In genomic region chrX:74238771-74239170, GRCh38 we compare ENCODE assay signal across 29 cellular contexts.
"Had no signal": no experiment of that assay in that cellular context is flagged by ENCODE, and none has a peak within 500 bp of the region (broad histone marks: within the 10 kb centered on the region; RNA-seq: fewer than 3 reads in every experiment).

No MANE protein-coding gene starts in this region.

- H3K4me3 Mint-ChIP-seq: stimulated activated effector memory CD8-positive, alpha-beta T cell treated with anti-CD3 and anti-CD28 coated beads, Interleukin-12 subunit alpha, Interleukin-12 subunit beta, amount 100 ng/mL, for 72 hours; stimulated activated memory B cell treated with anti-CD40 and anti-IgM and Interleukin-4, amounts not matched to agents 10 μg/mL and 1 μg/mL and 100 μg/mL, for 72 hours; stimulated activated naive B cell treated with anti-CD40 and anti-IgM and Interleukin-4, amounts not matched to agents 10 μg/mL and 1 μg/mL and 100 μg/mL, for 72 hours; stimulated activated naive CD8-positive, alpha-beta T cell treated with anti-CD3 and anti-CD28 coated beads, Interleukin-15, amount 100 ng/mL, for 72 hours; stimulated activated naive CD8-positive, alpha-beta T cell treated with anti-CD3 and anti-CD28 coated beads, Interleukin-15, Interleukin-2, amounts not matched to agents 100 ng/mL and 50 ng/mL, for 24 hours; type B pancreatic cell had no signal

- DNase-seq: stimulated activated CD4-positive, alpha-beta T cell treated with anti-CD3 and anti-CD28 coated beads, Interleukin-2, amount 100 ng/mL, for 48 hours; stimulated activated CD4-positive, alpha-beta T cell treated with anti-CD3 and anti-CD28 coated beads, Interleukin-4, amount 100 ng/mL, for 1 hour; stimulated activated CD4-positive, alpha-beta T cell treated with anti-CD3 and anti-CD28 coated beads, Interleukin-4, amount 100 ng/mL, for 24 hours; stimulated activated CD4-positive, alpha-beta T cell treated with anti-CD3 and anti-CD28 coated beads, Interleukin-4, amount 100 ng/mL, for 4 hours; stimulated activated CD8-positive, alpha-beta memory T cell treated with anti-CD3 and anti-CD28 coated beads, Interleukin-4, amount 100 ng/mL, for 48 hours; stimulated activated naive B cell treated with anti-CD40 and anti-IgM and Interleukin-4, amounts not matched to agents 10 μg/mL and 1 μg/mL and 100 μg/mL, for 72 hours; stimulated activated naive CD4-positive, alpha-beta T cell; stimulated activated naive CD4-positive, alpha-beta T cell treated with Interleukin-2 at 50 U/mL for 16 hours; stimulated activated naive CD8-positive, alpha-beta T cell treated with anti-CD3 and anti-CD28 coated beads, Interleukin-15, amount 100 ng/mL, for 72 hours; stimulated activated naive CD8-positive, alpha-beta T cell treated with anti-CD3 and anti-CD28 coated beads, Interleukin-15, Interleukin-2, amounts not matched to agents 100 U/mL and 50 U/mL, for 24 hours; stomach; substantia nigra; testis; thyroid gland; tibial artery; transverse colon; trophoblast cell; upper lobe of left lung; upper lobe of right lung; uterus had no signal

- H3K27me3 ChIP-seq: stomach, suprapubic skin, testis, thyroid gland, tibial artery, tibial nerve, transverse colon, upper lobe of left lung, upper lobe of right lung, uterus, vagina had no signal

- H3K4me3 ChIP-seq: stomach, suprapubic skin, testis, thoracic aorta, thyroid gland, tibial artery, tibial nerve, transverse colon, upper lobe of left lung, upper lobe of right lung, uterus, vagina had no signal

- ATAC-seq: stimulated activated effector memory CD8-positive, alpha-beta T cell treated with anti-CD3 and anti-CD28 coated beads, Interleukin-12 subunit alpha, Interleukin-12 subunit beta, amount 100 ng/mL, for 72 hours; stimulated activated memory B cell treated with anti-CD40 and anti-IgM and Interleukin-4, amounts not matched to agents 10 μg/mL and 1 μg/mL and 100 μg/mL, for 72 hours; stimulated activated naive B cell treated with anti-CD40 and anti-IgM and Interleukin-4, amounts not matched to agents 10 μg/mL and 1 μg/mL and 100 μg/mL, for 72 hours; stimulated activated naive CD8-positive, alpha-beta T cell treated with anti-CD3 and anti-CD28 coated beads, Interleukin-15, amount 100 ng/mL, for 72 hours; stimulated activated naive CD8-positive, alpha-beta T cell treated with anti-CD3 and anti-CD28 coated beads, Interleukin-15, Interleukin-2, amounts not matched to agents 100 U/mL and 50 U/mL, for 24 hours; upper lobe of right lung had no signal

- H3K4me1 Mint-ChIP-seq: stimulated activated effector memory CD8-positive, alpha-beta T cell treated with anti-CD3 and anti-CD28 coated beads, Interleukin-12 subunit alpha, Interleukin-12 subunit beta, amount 100 ng/mL, for 72 hours; stimulated activated memory B cell treated with anti-CD40 and anti-IgM and Interleukin-4, amounts not matched to agents 10 μg/mL and 1 μg/mL and 100 μg/mL, for 72 hours; stimulated activated naive B cell treated with anti-CD40 and anti-IgM and Interleukin-4, amounts not matched to agents 10 μg/mL and 1 μg/mL and 100 μg/mL, for 72 hours; stimulated activated naive CD8-positive, alpha-beta T cell treated with anti-CD3 and anti-CD28 coated beads, Interleukin-15, amount 100 ng/mL, for 72 hours had no signal

- FAIRE-seq: urothelium cell line had no signal

- H3K36me3 ChIP-seq: suprapubic skin, thoracic aorta, thyroid gland, transverse colon, upper lobe of right lung, uterus had no signal

- H3K9me3 Mint-ChIP-seq: stimulated activated effector memory CD8-positive, alpha-beta T cell treated with anti-CD3 and anti-CD28 coated beads, Interleukin-12 subunit alpha, Interleukin-12 subunit beta, amount 100 ng/mL, for 72 hours; stimulated activated memory B cell treated with anti-CD40 and anti-IgM and Interleukin-4, amounts not matched to agents 10 μg/mL and 1 μg/mL and 100 μg/mL, for 72 hours; stimulated activated naive B cell treated with anti-CD40 and anti-IgM and Interleukin-4, amounts not matched to agents 10 μg/mL and 1 μg/mL and 100 μg/mL, for 72 hours; stimulated activated naive CD8-positive, alpha-beta T cell treated with anti-CD3 and anti-CD28 coated beads, Interleukin-15, amount 100 ng/mL, for 72 hours; stimulated activated naive CD8-positive, alpha-beta T cell treated with anti-CD3 and anti-CD28 coated beads, Interleukin-15, Interleukin-2, amounts not matched to agents 100 ng/mL and 50 ng/mL, for 24 hours; type B pancreatic cell had no signal

- H3K4me1 ChIP-seq: suprapubic skin, testis, tibial nerve, upper lobe of left lung, uterus, vagina had no signal

- H3K27ac Mint-ChIP-seq: stimulated activated effector memory CD8-positive, alpha-beta T cell treated with anti-CD3 and anti-CD28 coated beads, Interleukin-12 subunit alpha, Interleukin-12 subunit beta, amount 100 ng/mL, for 72 hours; stimulated activated memory B cell treated with anti-CD40 and anti-IgM and Interleukin-4, amounts not matched to agents 10 μg/mL and 1 μg/mL and 100 μg/mL, for 72 hours; stimulated activated naive B cell treated with anti-CD40 and anti-IgM and Interleukin-4, amounts not matched to agents 10 μg/mL and 1 μg/mL and 100 μg/mL, for 72 hours; stimulated activated naive CD8-positive, alpha-beta T cell treated with anti-CD3 and anti-CD28 coated beads, Interleukin-15, amount 100 ng/mL, for 72 hours; stimulated activated naive CD8-positive, alpha-beta T cell treated with anti-CD3 and anti-CD28 coated beads, Interleukin-15, Interleukin-2, amounts not matched to agents 100 ng/mL and 50 ng/mL, for 24 hours; type B pancreatic cell had no signal

- H3K27me3 Mint-ChIP-seq: stimulated activated memory B cell treated with anti-CD40 and anti-IgM and Interleukin-4, amounts not matched to agents 10 μg/mL and 1 μg/mL and 100 μg/mL, for 72 hours; stimulated activated naive B cell treated with anti-CD40 and anti-IgM and Interleukin-4, amounts not matched to agents 10 μg/mL and 1 μg/mL and 100 μg/mL, for 72 hours; stimulated activated naive CD8-positive, alpha-beta T cell treated with anti-CD3 and anti-CD28 coated beads, Interleukin-15, amount 100 ng/mL, for 72 hours; stimulated activated naive CD8-positive, alpha-beta T cell treated with anti-CD3 and anti-CD28 coated beads, Interleukin-15, Interleukin-2, amounts not matched to agents 100 ng/mL and 50 ng/mL, for 24 hours; type B pancreatic cell had no signal

- H3K9me3 ChIP-seq: stomach, suprapubic skin, testis, thoracic aorta, thyroid gland, tibial artery, tibial nerve, transverse colon, upper lobe of left lung, upper lobe of right lung, uterus, vagina had no signal

- H3K27ac ChIP-seq: stomach, suprapubic skin, testis, thoracic aorta, thyroid gland, tibial artery, tibial nerve, transverse colon, upper lobe of left lung, upper lobe of right lung, uterus, vagina had no signal
